In genomic region chr19:30423481-30423880, GRCh38 we compare ENCODE assay signal across 23 cellular contexts. TPM values are rescaled to one million over a fixed set of nuclear protein-coding genes. Genes with fewer than 3 reads are reported as not detected.
"Had no signal": no experiment of that assay in that cellular context is flagged by ENCODE, and none has a peak within 500 bp of the region (broad histone marks: within the 10 kb centered on the region; RNA-seq: fewer than 3 reads in every experiment).

No MANE protein-coding gene starts in this region.

- H3K4me3 ChIP-seq: ascending aorta, breast epithelium, esophagus muscularis mucosa, gastroesophageal sphincter, prostate gland, right lobe of liver, suprapubic skin had no signal

- H3K4me1 ChIP-seq: ascending aorta, breast epithelium, esophagus muscularis mucosa, gastroesophageal sphincter, prostate gland, right lobe of liver, suprapubic skin had no signal

- H3K27ac ChIP-seq: ascending aorta, breast epithelium, esophagus muscularis mucosa, gastroesophageal sphincter, prostate gland, right lobe of liver, suprapubic skin had no signal

- H3K27me3 Mint-ChIP-seq: activated CD4-positive, alpha-beta T cell treated with anti-CD3 and anti-CD28 coated beads, Interleukin-2, amount 10 ng/mL, durations not matched to agents 7 days and 5 days; dendritic cell treated with granulocyte-macrophage colony-stimulating factor and Interleukin-4, amounts not matched to agents 40 ng/mL and 50 ng/mL, for 4 days had no signal

- H3K4me1 Mint-ChIP-seq: activated CD4-positive, alpha-beta T cell treated with anti-CD3 and anti-CD28 coated beads, Interleukin-2, amount 10 ng/mL, durations not matched to agents 7 days and 5 days; nephron; T-cell had no signal

- H3K36me3 Mint-ChIP-seq: T-cell, type B pancreatic cell had no signal

- H3K4me3 Mint-ChIP-seq: activated CD4-positive, alpha-beta T cell treated with anti-CD3 and anti-CD28 coated beads, Interleukin-2, amount 10 ng/mL, durations not matched to agents 7 days and 5 days; activated T-cell treated with anti-CD3 and anti-CD28 coated beads, Interleukin-2, amount 50 U/mL, for 72 hours; dendritic cell treated with granulocyte-macrophage colony-stimulating factor and Interleukin-4, amounts not matched to agents 40 ng/mL and 50 ng/mL, for 4 days; nephron; stimulated activated naive CD8-positive, alpha-beta T cell treated with anti-CD3 and anti-CD28 coated beads, Interleukin-15, Interleukin-2, amounts not matched to agents 100 ng/mL and 50 ng/mL, for 24 hours; T-cell; type B pancreatic cell had no signal

- H3K27me3 ChIP-seq: ascending aorta, right lobe of liver had no signal

- H3K27ac Mint-ChIP-seq: activated CD4-positive, alpha-beta T cell treated with anti-CD3 and anti-CD28 coated beads, Interleukin-2, amount 10 ng/mL, durations not matched to agents 7 days and 5 days; activated T-cell treated with anti-CD3 and anti-CD28 coated beads, Interleukin-2, amount 50 U/mL, for 72 hours; dendritic cell treated with granulocyte-macrophage colony-stimulating factor and Interleukin-4, amounts not matched to agents 40 ng/mL and 50 ng/mL, for 4 days; nephron; stimulated activated naive CD8-positive, alpha-beta T cell treated with anti-CD3 and anti-CD28 coated beads, Interleukin-15, Interleukin-2, amounts not matched to agents 100 ng/mL and 50 ng/mL, for 24 hours; T-cell; type B pancreatic cell had no signal

- H3K9me3 ChIP-seq: ascending aorta, breast epithelium, esophagus muscularis mucosa, gastroesophageal sphincter, prostate gland, right lobe of liver, suprapubic skin had no signal

- H3K9me3 Mint-ChIP-seq: activated CD4-positive, alpha-beta T cell treated with anti-CD3 and anti-CD28 coated beads, Interleukin-2, amount 10 ng/mL, durations not matched to agents 7 days and 5 days; activated T-cell treated with anti-CD3 and anti-CD28 coated beads, Interleukin-2, amount 50 U/mL, for 72 hours; dendritic cell treated with granulocyte-macrophage colony-stimulating factor and Interleukin-4, amounts not matched to agents 40 ng/mL and 50 ng/mL, for 4 days; nephron; stimulated activated naive CD8-positive, alpha-beta T cell treated with anti-CD3 and anti-CD28 coated beads, Interleukin-15, Interleukin-2, amounts not matched to agents 100 ng/mL and 50 ng/mL, for 24 hours; type B pancreatic cell had no signal

- ATAC-seq: activated T-cell treated with anti-CD3 and anti-CD28 coated beads, Interleukin-2, amount 50 U/mL, for 72 hours; gastroesophageal sphincter; right lobe of liver; T-cell had no signal

- DNase-seq: activated CD4-positive, alpha-beta T cell treated with anti-CD3 and anti-CD28 coated beads, Interleukin-2, amount 10 ng/mL, durations not matched to agents 7 days and 5 days; activated effector memory CD4-positive, alpha-beta T cell treated with anti-CD3 and anti-CD28 coated beads, Interleukin-2, amount 50 U/mL, for 16 hours; activated naive CD4-positive, alpha-beta T cell treated with anti-CD3 and anti-CD28 coated beads, Interleukin-2, amount 50 U/mL, for 16 hours; activated T-cell treated with anti-CD3 and anti-CD28 coated beads, Interleukin-2, amount 50 U/mL, for 72 hours; effector CD8-positive, alpha-beta T cell; mammary epithelial cell; midbrain; right lobe of liver; small intestine; stimulated activated CD4-positive, alpha-beta T cell treated with anti-CD3 and anti-CD28 coated beads, Interleukin-15, amount 100 ng/mL, for 24 hours; stimulated activated CD4-positive, alpha-beta T cell treated with anti-CD3 and anti-CD28 coated beads, Interleukin-2, amount 100 ng/mL, for 48 hours; T-cell had no signal

RNA-seq across cellular contexts. Expression of gene ZNF536, which starts 51.3 kb away (rescaled TPM):
- total RNA-seq: activated CD4-positive, alpha-beta T cell treated with anti-CD3 and anti-CD28 coated beads, Interleukin-2, amount 10 ng/mL, durations not matched to agents 7 days and 5 days; activated CD8-positive, alpha-beta memory T cell treated with anti-CD3 and anti-CD28 coated beads for 36 hours; ascending aorta; mammary epithelial cell had no signal
- polyA plus RNA-seq: mammary epithelial cell had no signal
